8 cellular contexts compared by ENCODE assay signal in genomic region chr1:32063261-32063681, GRCh38. TPM values are rescaled to one million over a fixed set of nuclear protein-coding genes. Genes with fewer than 3 reads are reported as not detected.
DNase-seq lines count a peak whose midpoint lies in the region; ATAC-seq and TF ChIP-seq lines count a peak whose summit lies in the region.

No MANE protein-coding gene starts in this region.

- peak; percentile 67 for TF ChIP-seq CTCF in AG04450 (IDR thresholded peaks at IDR 0.05; ENCODE audit: low read depth, low read length)
- peak; percentile 45 for TF ChIP-seq CTCF in GM06990 (IDR thresholded peaks at IDR 0.05; ENCODE audit: insufficient read depth, low read length, poor library complexity, severe bottlenecking)
- peak; percentile 64 for TF ChIP-seq CTCF in left ventricle myocardium inferior (IDR thresholded peaks at IDR 0.05; ENCODE audit: borderline replicate concordance)
- TF ChIP-seq CTCF in gastrocnemius medialis (IDR thresholded peaks at IDR 0.05 in 4 of 5, conservative IDR thresholded peaks at IDR 0.05 in 1 of 5): peak; percentile 34 to 64 (median 48)

- peaks cover 10% of the 10 kb centered on the region for H3K36me3 Mint-ChIP-seq in activated naive CD8-positive, alpha-beta T cell treated with anti-CD3 and anti-CD28 coated beads, Interleukin-2, amount 10 ng/mL, durations not matched to agents 7 days and 5 days
- H3K36me3 Mint-ChIP-seq in T-helper 2 cell treated with Interferon-gamma antibody and Interleukin-4, amounts not matched to agents 5 μg/mL and 100 μg/mL, for 36 hours (ENCODE audit: low read depth): peaks cover 42% of the 10 kb centered on the region

- H3K36me3 ChIP-seq in GM06990 (ENCODE audit: control insufficient read depth, insufficient read depth, low read length): peaks cover 14% of the 10 kb centered on the region
- peaks cover 37% of the 10 kb centered on the region for H3K36me3 ChIP-seq in left ventricle myocardium inferior
- H3K36me3 ChIP-seq in gastrocnemius medialis: peaks cover 3 to 25% of the 10 kb centered on the region in 2 donors

- H3K27ac Mint-ChIP-seq in activated naive CD8-positive, alpha-beta T cell treated with anti-CD3 and anti-CD28 coated beads, Interleukin-2, amount 10 ng/mL, durations not matched to agents 7 days and 5 days: peak overlapping the region; percentile 7
- H3K27ac Mint-ChIP-seq in T-helper 2 cell treated with Interferon-gamma antibody and Interleukin-4, amounts not matched to agents 5 μg/mL and 100 μg/mL, for 36 hours: no peak overlapping the region

- peaks cover 27% of the 10 kb centered on the region for H3K4me1 ChIP-seq in left ventricle myocardium inferior
- peaks cover 14 to 18% of the 10 kb centered on the region in 2 donors for H3K4me1 ChIP-seq in gastrocnemius medialis

- CTCF ChIA-PET in AG04450 (lab: Charles Lee): interaction anchor here (0.6 to 2.3 kb wide), 26 partner anchors 9 to 298 kb away, joined by 3 to 12 read pairs (median 3); partner anchors contain the start of genes SPOCD1 and TMEM39B

- H3K9me3 Mint-ChIP-seq in activated naive CD8-positive, alpha-beta T cell treated with anti-CD3 and anti-CD28 coated beads, Interleukin-2, amount 10 ng/mL, durations not matched to agents 7 days and 5 days: no peaks in the 10 kb centered on the region
- H3K9me3 Mint-ChIP-seq in T-helper 2 cell treated with Interferon-gamma antibody and Interleukin-4, amounts not matched to agents 5 μg/mL and 100 μg/mL, for 36 hours: no peaks in the 10 kb centered on the region

- H3K27ac ChIP-seq in AG04450 (ENCODE audit: low read depth, low read length): peak overlapping the region; percentile 89
- peak overlapping the region; percentile 51 for H3K27ac ChIP-seq in left ventricle myocardium inferior (replicated peaks)
- peak overlapping the region; percentile 66 to 75 (median 70) for H3K27ac ChIP-seq in gastrocnemius medialis

- no peaks in the 10 kb centered on the region for H3K27me3 Mint-ChIP-seq in activated naive CD8-positive, alpha-beta T cell treated with anti-CD3 and anti-CD28 coated beads, Interleukin-2, amount 10 ng/mL, durations not matched to agents 7 days and 5 days
- no peaks in the 10 kb centered on the region for H3K27me3 Mint-ChIP-seq in T-helper 2 cell treated with Interferon-gamma antibody and Interleukin-4, amounts not matched to agents 5 μg/mL and 100 μg/mL, for 36 hours (ENCODE audit: low read depth)

- H3K27me3 ChIP-seq in AG04450 (ENCODE audit: control insufficient read depth, insufficient read depth, low read length) (no peaks in the 10 kb centered on the region), GM06990 (replicated peaks; ENCODE audit: control insufficient read depth, insufficient read depth, low read length) (no peaks in the 10 kb centered on the region), left ventricle myocardium inferior (ENCODE audit: low read depth) (no peaks in the 10 kb centered on the region), gastrocnemius medialis (no peaks in the 10 kb centered on the region)

- in situ Hi-C loops in gastrocnemius medialis (cut with MboI; ENCODE audit: low sequenced_read_pairs in 4 of 4): no loop called here

- POLR2A ChIA-PET in AG04450 (lab: Yijun Ruan, JAX): interaction anchor here (0.5 to 1.7 kb wide), 6 partner anchors 10 to 148 kb away, joined by 3 to 12 read pairs (median 4); partner anchors contain the start of genes PTP4A2 and TMEM39B
- POLR2A ChIA-PET in activated naive CD8-positive, alpha-beta T cell treated with anti-CD3 and anti-CD28 coated beads, Interleukin-2, amount 10 ng/mL, durations not matched to agents 7 days and 5 days (lab: Charles Lee): interaction anchor here (1.4 to 1.6 kb wide), 2 partner anchors 10 to 48 kb away, joined by 4 to 6 read pairs; partner anchors contain the start of gene TMEM39B

- H3K9me3 ChIP-seq in AG04450 (ENCODE audit: control insufficient read depth, insufficient read depth, low read length) (no peaks in the 10 kb centered on the region), left ventricle myocardium inferior (replicated peaks) (no peaks in the 10 kb centered on the region), gastrocnemius medialis (no peaks in the 10 kb centered on the region)

- no peak for TF ChIP-seq POLR2A in gastrocnemius medialis (IDR thresholded peaks at IDR 0.05)

- H3K4me3 ChIP-seq in AG04450 (ENCODE audit: low read depth, low read length): no peak overlapping the region
- H3K4me3 ChIP-seq in GM06990 (replicated peaks; ENCODE audit: low read depth, low read length): no peak overlapping the region
- no peak overlapping the region for H3K4me3 ChIP-seq in left ventricle myocardium inferior
- H3K4me3 ChIP-seq in gastrocnemius medialis: no peak overlapping the region

- peaks cover 18% of the 10 kb centered on the region for H3K4me1 Mint-ChIP-seq in activated naive CD8-positive, alpha-beta T cell treated with anti-CD3 and anti-CD28 coated beads, Interleukin-2, amount 10 ng/mL, durations not matched to agents 7 days and 5 days
- H3K4me1 Mint-ChIP-seq in T-helper 2 cell treated with Interferon-gamma antibody and Interleukin-4, amounts not matched to agents 5 μg/mL and 100 μg/mL, for 36 hours (ENCODE audit: low read depth): peaks cover 9% of the 10 kb centered on the region

- ATAC-seq in activated naive CD8-positive, alpha-beta T cell treated with anti-CD3 and anti-CD28 coated beads, Interleukin-2, amount 10 ng/mL, durations not matched to agents 7 days and 5 days (ENCODE audit: low read depth): peak; percentile 20
- peak in 1 of 2 donors; percentile 65 for ATAC-seq in gastrocnemius medialis

- intact Hi-C loops in left ventricle myocardium inferior (cut with micrococcal nuclease): no loop called here
- intact Hi-C loops in gastrocnemius medialis (cut with DNase I; ENCODE audit: low total_unique reads): no loop called here

- H3K4me3 Mint-ChIP-seq in activated naive CD8-positive, alpha-beta T cell treated with anti-CD3 and anti-CD28 coated beads, Interleukin-2, amount 10 ng/mL, durations not matched to agents 7 days and 5 days: no peak overlapping the region
- no peak overlapping the region for H3K4me3 Mint-ChIP-seq in T-helper 2 cell treated with Interferon-gamma antibody and Interleukin-4, amounts not matched to agents 5 μg/mL and 100 μg/mL, for 36 hours

- DNase-seq in AG04450 (ENCODE audit: low read depth, low spot score) (peak; percentile 38), GM06990 (ENCODE audit: extremely low read depth, insufficient read length) (peak; percentile 24), NCI-H2171 (lab: John Stamatoyannopoulos, UW) (peak; percentile 73), left ventricle myocardium inferior (no peak), gastrocnemius medialis (no peak), OCI-M2 (lab: John Stamatoyannopoulos, UW; ENCODE audit: unreplicated experiment) (no peak)
- no peak for DNase-seq in activated naive CD8-positive, alpha-beta T cell treated with anti-CD3 and anti-CD28 coated beads, Interleukin-2, amount 10 ng/mL, durations not matched to agents 7 days and 5 days
- no peak for DNase-seq in T-helper 2 cell treated with Interferon-gamma antibody and Interleukin-4, amounts not matched to agents 5 μg/mL and 100 μg/mL, for 36 hours (ENCODE audit: low spot score)

RNA-seq across cellular contexts. Expression of gene TMEM39B, which starts 9.5 kb away (rescaled TPM):
- polyA plus RNA-seq in AG04450 (2011; rRNA removed): 16.2 and 21.0 TPM in 2 replicates
- polyA minus RNA-seq in AG04450 (2011; rRNA and poly(A)+ RNA removed): 26.9 and 37.1 TPM in 2 replicates
- 10 to 100 TPM; 27.1 to 28.4 TPM for total RNA-seq in activated naive CD8-positive, alpha-beta T cell treated with anti-CD3 and anti-CD28 coated beads, Interleukin-2, amount 10 ng/mL, durations not matched to agents 7 days and 5 days
- total RNA-seq in left ventricle myocardium inferior: 5.8 TPM
- 10 to 100 TPM in 2 of 4 donors, 1 to 10 TPM in 2; 2.5 to 11.1 (median 6.7) TPM for total RNA-seq in gastrocnemius medialis

RNA-seq across cellular contexts. Expression of gene KPNA6, which starts 44.6 kb away (rescaled TPM):
- polyA plus RNA-seq in AG04450 (2011; rRNA removed): 45.9 and 54.4 TPM in 2 replicates
- 60.1 and 62.1 TPM in 2 replicates for polyA minus RNA-seq in AG04450 (2011; rRNA and poly(A)+ RNA removed)
- 10 to 100 TPM; 63.8 to 69.8 TPM for total RNA-seq in activated naive CD8-positive, alpha-beta T cell treated with anti-CD3 and anti-CD28 coated beads, Interleukin-2, amount 10 ng/mL, durations not matched to agents 7 days and 5 days
- 75.9 TPM for total RNA-seq in left ventricle myocardium inferior
- total RNA-seq in gastrocnemius medialis: 10 to 100 TPM; 67.3 to 80.7 (median 74.4) TPM

RNA-seq across cellular contexts. Expression of gene KHDRBS1, which starts 49.6 kb away (rescaled TPM):
- 76.2 and 76.6 TPM in 2 replicates for polyA plus RNA-seq in AG04450 (2011; rRNA removed)
- 49.0 and 51.5 TPM in 2 replicates for polyA minus RNA-seq in AG04450 (2011; rRNA and poly(A)+ RNA removed)
- 100 to 1,000 TPM; 162 TPM for total RNA-seq in activated naive CD8-positive, alpha-beta T cell treated with anti-CD3 and anti-CD28 coated beads, Interleukin-2, amount 10 ng/mL, durations not matched to agents 7 days and 5 days
- total RNA-seq in left ventricle myocardium inferior: 58.2 TPM
- total RNA-seq in gastrocnemius medialis: 10 to 100 TPM; 19.9 to 50.3 (median 34.6) TPM

Comparison
In these comparisons a context has a peak if more than half of its experiments do, and no peak if none do; other contexts are left out.
1. DNase-seq: peak in AG04450 (single experiment), GM06990 (single experiment) and NCI-H2171 (single experiment); none in activated naive CD8-positive, alpha-beta T cell treated with anti-CD3 and anti-CD28 coated beads, Interleukin-2, amount 10 ng/mL, durations not matched to agents 7 days and 5 days (single experiment), left ventricle myocardium inferior (single experiment), gastrocnemius medialis (0 of 2), OCI-M2 (single experiment) and T-helper 2 cell treated with Interferon-gamma antibody and Interleukin-4, amounts not matched to agents 5 μg/mL and 100 μg/mL, for 36 hours (single experiment).
2. Peak in every context shown above with its lines, with median percentiles within 50 percentile points of each other: H3K27ac ChIP-seq and CTCF ChIP-seq.